Comparison of ENCODE assay signal across 10 cellular contexts in genomic region chr1:243268284-243268653, GRCh38. TPM values are rescaled to one million over a fixed set of nuclear protein-coding genes. Genes with fewer than 3 reads are reported as not detected.
A peak's percentile ranks its signal among the peaks of the same experiment; 100 is the strongest.
DNase-seq lines count a peak whose midpoint lies in the region; ATAC-seq, FAIRE-seq and TF ChIP-seq lines count a peak whose summit lies in the region.
"Had no signal": no experiment of that assay in that cellular context is flagged by ENCODE, and none has a peak within 500 bp of the region (broad histone marks: within the 10 kb centered on the region; RNA-seq: fewer than 3 reads in every experiment).

No MANE protein-coding gene starts in this region.

- H3K27me3 Mint-ChIP-seq in Caco-2 (ENCODE audit: insufficient read depth, unreplicated experiment) (no peaks in the 10 kb centered on the region), osteocyte (ENCODE audit: unreplicated experiment) (no peaks in the 10 kb centered on the region)

- H3K4me1 Mint-ChIP-seq in Caco-2 (ENCODE audit: low read depth, unreplicated experiment) (peaks cover 43% of the 10 kb centered on the region), osteocyte (ENCODE audit: unreplicated experiment) (peaks cover 44% of the 10 kb centered on the region)

- H3K27me3 ChIP-seq in Caco-2 (replicated peaks; ENCODE audit: control insufficient read depth, insufficient read depth, low read length) = no peaks in the 10 kb centered on the region
- H3K27me3 ChIP-seq: MG63 had no signal

- POLR2A ChIA-PET in Caco-2 (lab: Charles Lee) = no interaction called here

- H3K4me1 ChIP-seq in Caco-2 = peaks cover 64% of the 10 kb centered on the region

- peak overlapping the region; percentile 34 for H3K4me3 Mint-ChIP-seq in Caco-2 (ENCODE audit: unreplicated experiment)
- no peak overlapping the region for H3K4me3 Mint-ChIP-seq in osteocyte (ENCODE audit: unreplicated experiment)

- intact Hi-C loops in Caco-2 (cut with micrococcal nuclease; ENCODE audit: unreplicated experiment) = no loop called here

- H3K36me3 ChIP-seq in Caco-2 (ENCODE audit: control insufficient read depth, insufficient read depth, low read length) = no peaks in the 10 kb centered on the region

- H3K9me3 Mint-ChIP-seq in Caco-2 (ENCODE audit: unreplicated experiment) (no peaks in the 10 kb centered on the region), osteocyte (ENCODE audit: unreplicated experiment) (no peaks in the 10 kb centered on the region)

- no peaks in the 10 kb centered on the region for H3K9me3 ChIP-seq in Caco-2
- H3K9me3 ChIP-seq: MG63 had no signal

- H3K27ac Mint-ChIP-seq in Caco-2 (ENCODE audit: unreplicated experiment) (peak overlapping the region; percentile 88), osteocyte (ENCODE audit: unreplicated experiment) (peak overlapping the region; percentile 75)

- peak; percentile 95 for FAIRE-seq in RCC 7860 (lab: Jason Lieb, UNC)

- ATAC-seq in esophagus mucosa = peak; percentile 48

- H3K36me3 Mint-ChIP-seq in Caco-2 (ENCODE audit: insufficient read depth, unreplicated experiment) (peaks cover 16% of the 10 kb centered on the region), osteocyte (ENCODE audit: unreplicated experiment) (peaks cover 7% of the 10 kb centered on the region)

- no TSS peak for BruUV-seq in Caco-2 (replicated peaks; lab: Mats Ljungman, UMichigan)

- TF ChIP-seq CTCF in Caco-2 (IDR thresholded peaks at IDR 0.05; ENCODE audit: insufficient read depth in 1 of 2, low read depth in 1 of 2, low read length in 1 of 2, severe bottlenecking in 1 of 2, unreplicated experiment in 1 of 2) (no peak), osteocyte (IDR thresholded peaks at IDR 0.05) (no peak)

- no peak overlapping the region for H3K4me3 ChIP-seq in Caco-2 (ENCODE audit: low read depth, low read length)
- H3K4me3 ChIP-seq: MG63 had no signal

- DNase-seq in Caco-2 (no peak), RCC 7860 (ENCODE audit: low spot score) (peak; percentile 78), osteocyte (ENCODE audit: extremely low spot score, unreplicated experiment) (no peak), NOMO-1 (lab: John Stamatoyannopoulos, UW; ENCODE audit: unreplicated experiment in 2 of 2) (no peak), GM19238 (ENCODE audit: insufficient read length, low spot score) (no peak), NK-92 (lab: John Stamatoyannopoulos, UW; ENCODE audit: unreplicated experiment) (no peak), NCI-H2081 (lab: John Stamatoyannopoulos, UW) (no peak)
- DNase-seq: activated CD4-positive, alpha-beta T cell treated with anti-CD3 and anti-CD28 coated beads, Interleukin-2, amount 50 U/mL, for 4 hours; MG63 had no signal

- CTCF ChIA-PET in Caco-2 (lab: Charles Lee) = no interaction called here

RNA-seq across cellular contexts. Expression of gene SDCCAG8, which starts 12.4 kb away (rescaled TPM):
- total RNA-seq in Caco-2 (2022) (20.0 and 23.0 TPM in 2 replicates), esophagus mucosa (30.1 TPM), osteocyte (26.7 and 30.4 TPM in 2 replicates)

RNA-seq across cellular contexts. Expression of gene CEP170, which starts 13.2 kb away (rescaled TPM):
- total RNA-seq in Caco-2 (2022) (22.4 and 32.4 TPM in 2 replicates), esophagus mucosa (15.4 TPM), osteocyte (125 and 131 TPM in 2 replicates)
